In genomic region chr18:4854664-4855063, GRCh38 we compare ENCODE assay signal across 17 cellular contexts.
"Had no signal": no experiment of that assay in that cellular context is flagged by ENCODE, and none has a peak within 500 bp of the region (broad histone marks: within the 10 kb centered on the region; RNA-seq: fewer than 3 reads in every experiment).

No MANE protein-coding gene starts in this region.

- DNase-seq: activated CD4-positive, alpha-beta T cell treated with anti-CD3 and anti-CD28 coated beads, Interleukin-2, amount 50 U/mL, for 1 hour; activated CD4-positive, CD25-positive, alpha-beta regulatory T cell; activated naive CD4-positive, alpha-beta T cell treated with Interleukin-2 at 50 U/mL for 16 hours; activated naive CD8-positive, alpha-beta T cell treated with anti-CD3 and anti-CD28 coated beads, Interleukin-2, amount 50 U/mL, for 24 hours; hypothalamus; left lung; mucosa of descending colon; naive thymus-derived CD4-positive, alpha-beta T cell; SJCRH30; T-helper 2 cell; trophoblast cell had no signal

- H3K4me1 ChIP-seq: ascending aorta, left lung, SJCRH30 had no signal

- ATAC-seq: activated naive CD8-positive, alpha-beta T cell treated with anti-CD3 and anti-CD28 coated beads, Interleukin-2, amount 50 U/mL, for 24 hours; esophagus mucosa; left lung; mucosa of descending colon; naive thymus-derived CD4-positive, alpha-beta T cell; stimulated activated memory B cell treated with anti-CD40 and anti-IgM and Interleukin-4, amounts not matched to agents 10 μg/mL and 1 μg/mL and 100 μg/mL, for 72 hours had no signal

- H3K27me3 Mint-ChIP-seq: activated naive CD8-positive, alpha-beta T cell treated with anti-CD3 and anti-CD28 coated beads, Interleukin-2, amount 50 U/mL, for 24 hours; naive thymus-derived CD4-positive, alpha-beta T cell; stimulated activated memory B cell treated with anti-CD40 and anti-IgM and Interleukin-4, amounts not matched to agents 10 μg/mL and 1 μg/mL and 100 μg/mL, for 72 hours had no signal

- H3K27me3 ChIP-seq: ascending aorta, left lung, neutrophil, SJCRH30 had no signal

- H3K4me3 ChIP-seq: ascending aorta, left lung, mucosa of descending colon, SJCRH30 had no signal

- H3K9me3 Mint-ChIP-seq: activated naive CD8-positive, alpha-beta T cell treated with anti-CD3 and anti-CD28 coated beads, Interleukin-2, amount 50 U/mL, for 24 hours had no signal

- H3K27ac ChIP-seq: ascending aorta, left lung, neutrophil, SJCRH30 had no signal

- FAIRE-seq: bronchial epithelial cell, keratinocyte had no signal

- H3K27ac Mint-ChIP-seq: activated naive CD8-positive, alpha-beta T cell treated with anti-CD3 and anti-CD28 coated beads, Interleukin-2, amount 50 U/mL, for 24 hours; naive thymus-derived CD4-positive, alpha-beta T cell; stimulated activated memory B cell treated with anti-CD40 and anti-IgM and Interleukin-4, amounts not matched to agents 10 μg/mL and 1 μg/mL and 100 μg/mL, for 72 hours had no signal

- H3K36me3 Mint-ChIP-seq: naive thymus-derived CD4-positive, alpha-beta T cell; stimulated activated memory B cell treated with anti-CD40 and anti-IgM and Interleukin-4, amounts not matched to agents 10 μg/mL and 1 μg/mL and 100 μg/mL, for 72 hours had no signal

- H3K36me3 ChIP-seq: ascending aorta, left lung, neutrophil, SJCRH30 had no signal

- H3K4me1 Mint-ChIP-seq: activated naive CD8-positive, alpha-beta T cell treated with anti-CD3 and anti-CD28 coated beads, Interleukin-2, amount 50 U/mL, for 24 hours; naive thymus-derived CD4-positive, alpha-beta T cell; stimulated activated memory B cell treated with anti-CD40 and anti-IgM and Interleukin-4, amounts not matched to agents 10 μg/mL and 1 μg/mL and 100 μg/mL, for 72 hours had no signal

- H3K9me3 ChIP-seq: ascending aorta, neutrophil, SJCRH30 had no signal

- H3K4me3 Mint-ChIP-seq: activated naive CD8-positive, alpha-beta T cell treated with anti-CD3 and anti-CD28 coated beads, Interleukin-2, amount 50 U/mL, for 24 hours; naive thymus-derived CD4-positive, alpha-beta T cell; stimulated activated memory B cell treated with anti-CD40 and anti-IgM and Interleukin-4, amounts not matched to agents 10 μg/mL and 1 μg/mL and 100 μg/mL, for 72 hours had no signal
